Comparison of ENCODE assay signal across 21 cellular contexts in the genomic region with DNA sequence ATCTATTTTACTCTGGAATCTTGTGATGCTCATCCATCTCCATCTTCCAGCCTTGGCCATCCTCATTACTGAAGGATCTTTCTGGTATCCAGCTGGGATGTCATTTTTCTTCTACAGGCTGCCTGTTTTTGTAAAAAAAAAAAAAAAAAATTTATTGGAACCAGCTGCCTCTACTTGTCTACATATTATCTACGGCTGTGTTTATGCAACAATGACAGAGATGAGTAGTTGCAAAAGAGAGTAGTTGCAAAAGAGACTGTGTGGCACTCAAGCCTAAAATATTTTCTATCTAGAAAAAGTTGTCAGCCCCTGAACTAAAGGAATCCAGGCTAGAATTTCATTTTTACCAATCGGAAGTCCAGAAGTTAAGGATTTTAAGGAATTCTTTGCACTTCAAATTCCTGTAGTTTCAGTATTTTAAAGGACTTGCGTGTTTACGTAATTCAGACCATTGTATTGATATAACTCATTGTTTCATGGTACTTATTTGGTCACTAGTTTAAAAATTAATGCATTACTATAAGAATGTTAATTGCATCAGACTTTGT. TPM values are rescaled to one million over a fixed set of nuclear protein-coding genes. Genes with fewer than 3 reads are reported as not detected.
DNase-seq lines count a peak whose midpoint lies in the region; ATAC-seq, FAIRE-seq and TF ChIP-seq lines count a peak whose summit lies in the region.
"Had no signal": no experiment of that assay in that cellular context is flagged by ENCODE, and none has a peak within 500 bp of the region (broad histone marks: within the 10 kb centered on the region; RNA-seq: fewer than 3 reads in every experiment).

No MANE protein-coding gene starts in this region.

- no peak overlapping the region for H3K9ac ChIP-seq in kidney (ENCODE audit: low read length in 2 of 2)
- H3K9ac ChIP-seq: parathyroid adenoma had no signal

- intact Hi-C loops in kidney (cut with DNase I), result loop anchor here (10.0 kb wide), 1 partner anchor 114 kb away; no protein-coding TSS in a partner anchor

- H3K27ac ChIP-seq in kidney (ENCODE audit: low read depth in 2 of 2, low read length in 2 of 2), result no peak overlapping the region
- H3K27ac ChIP-seq: gastrocnemius medialis, parathyroid adenoma had no signal

- no peak for DNase-seq in activated T-cell treated with anti-CD3 and anti-CD28 coated beads, Interleukin-2, amount 50 U/mL, for 24 hours
- DNase-seq in activated T-cell treated with anti-CD3 and anti-CD28 coated beads, Interleukin-2, amount 50 U/mL, for 48 hours, result no peak
- DNase-seq in foreskin fibroblast, result peak; percentile 68 to 81
- DNase-seq in RKO (ENCODE audit: low spot score), result no peak
- no peak for DNase-seq in kidney
- DNase-seq: activated naive CD8-positive, alpha-beta T cell treated with anti-CD3 and anti-CD28 coated beads, Interleukin-2, amount 50 U/mL, for 24 hours; central memory CD4-positive, alpha-beta T cell; effector memory CD4-positive, alpha-beta T cell; gastrocnemius medialis; MM.1S; NCI-H2029 treated with DMSO at 0.1 percent for 48 hours; NCI-H526 treated with DMSO at 0.1 percent for 48 hours; small intestine had no signal

- H3K27ac Mint-ChIP-seq in activated T-cell treated with anti-CD3 and anti-CD28 coated beads, Interleukin-2, amount 50 U/mL, for 24 hours, result peak overlapping the region; percentile 56
- H3K27ac Mint-ChIP-seq: activated naive CD8-positive, alpha-beta T cell treated with anti-CD3 and anti-CD28 coated beads, Interleukin-2, amount 50 U/mL, for 24 hours; type B pancreatic cell; WTC11 had no signal

- no peak overlapping the region for H3K4me3 Mint-ChIP-seq in activated T-cell treated with anti-CD3 and anti-CD28 coated beads, Interleukin-2, amount 50 U/mL, for 24 hours
- H3K4me3 Mint-ChIP-seq: activated naive CD8-positive, alpha-beta T cell treated with anti-CD3 and anti-CD28 coated beads, Interleukin-2, amount 50 U/mL, for 24 hours; type B pancreatic cell; WTC11 had no signal

- peaks cover 88% of the 10 kb centered on the region for H3K36me3 Mint-ChIP-seq in activated T-cell treated with anti-CD3 and anti-CD28 coated beads, Interleukin-2, amount 50 U/mL, for 24 hours (ENCODE audit: low read depth)

- FAIRE-seq in kidney (lab: Jason Lieb, UNC), result no peak
- FAIRE-seq: A204.1, small intestine had no signal

- H3K4me3 ChIP-seq in foreskin fibroblast (ENCODE audit: low read depth in 1 of 2, low read length in 2 of 2) (no peak overlapping the region), kidney (ENCODE audit: low read length in 2 of 2) (no peak overlapping the region)
- H3K4me3 ChIP-seq: gastrocnemius medialis had no signal

- H3K4me1 Mint-ChIP-seq in activated T-cell treated with anti-CD3 and anti-CD28 coated beads, Interleukin-2, amount 50 U/mL, for 24 hours (ENCODE audit: low read depth), result peaks cover 8% of the 10 kb centered on the region
- H3K4me1 Mint-ChIP-seq: WTC11 had no signal

- ATAC-seq in SK-N-SH treated with all-trans-retinoic acid at 6 μM for 48 hours (peak; percentile 50; the same call in 2 of the 3 replicates), HG03521 (IDR thresholded peaks at IDR 0.05; ENCODE audit: unreplicated experiment) (no peak), GM21390 (IDR thresholded peaks at IDR 0.05; ENCODE audit: unreplicated experiment) (no peak)
- ATAC-seq: activated naive CD8-positive, alpha-beta T cell treated with anti-CD3 and anti-CD28 coated beads, Interleukin-2, amount 50 U/mL, for 24 hours; HCT116; WTC11 had no signal

- no peaks in the 10 kb centered on the region for H3K27me3 Mint-ChIP-seq in activated T-cell treated with anti-CD3 and anti-CD28 coated beads, Interleukin-2, amount 50 U/mL, for 24 hours
- H3K27me3 Mint-ChIP-seq: activated naive CD8-positive, alpha-beta T cell treated with anti-CD3 and anti-CD28 coated beads, Interleukin-2, amount 50 U/mL, for 24 hours; type B pancreatic cell had no signal

- H3K4me1 ChIP-seq in kidney (ENCODE audit: control insufficient read depth in 1 of 2, insufficient read depth in 1 of 2, low read depth in 1 of 2, low read length in 2 of 2), result no peaks in the 10 kb centered on the region
- H3K4me1 ChIP-seq: gastrocnemius medialis, parathyroid adenoma had no signal

- H3K9me3 Mint-ChIP-seq in activated T-cell treated with anti-CD3 and anti-CD28 coated beads, Interleukin-2, amount 50 U/mL, for 24 hours, result no peaks in the 10 kb centered on the region
- H3K9me3 Mint-ChIP-seq: activated naive CD8-positive, alpha-beta T cell treated with anti-CD3 and anti-CD28 coated beads, Interleukin-2, amount 50 U/mL, for 24 hours; type B pancreatic cell; WTC11 had no signal

- H3K36me3 ChIP-seq in kidney (ENCODE audit: control insufficient read depth in 1 of 2, insufficient read depth in 2 of 2, low read length in 2 of 2), result peaks cover 37 to 65% of the 10 kb centered on the region in 2 donors

- no peak for TF ChIP-seq CTCF in foreskin fibroblast (IDR thresholded peaks at IDR 0.05; ENCODE audit: low read depth, low read length)
- TF ChIP-seq CTCF in kidney (IDR thresholded peaks at IDR 0.05; ENCODE audit: borderline replicate concordance, extremely low read depth, insufficient read depth), result no peak

- no peaks in the 10 kb centered on the region for H3K9me3 ChIP-seq in kidney (ENCODE audit: control insufficient read depth in 1 of 2, low read length in 2 of 2)
- H3K9me3 ChIP-seq: gastrocnemius medialis had no signal

TF ChIP-seq in SK-N-SH treated with all-trans-retinoic acid at 6 μM for 48 hours, 23 proteins besides CTCF, POLR2A, EP300 and RAD21:
- TF ChIP-seq, protein P1, sequence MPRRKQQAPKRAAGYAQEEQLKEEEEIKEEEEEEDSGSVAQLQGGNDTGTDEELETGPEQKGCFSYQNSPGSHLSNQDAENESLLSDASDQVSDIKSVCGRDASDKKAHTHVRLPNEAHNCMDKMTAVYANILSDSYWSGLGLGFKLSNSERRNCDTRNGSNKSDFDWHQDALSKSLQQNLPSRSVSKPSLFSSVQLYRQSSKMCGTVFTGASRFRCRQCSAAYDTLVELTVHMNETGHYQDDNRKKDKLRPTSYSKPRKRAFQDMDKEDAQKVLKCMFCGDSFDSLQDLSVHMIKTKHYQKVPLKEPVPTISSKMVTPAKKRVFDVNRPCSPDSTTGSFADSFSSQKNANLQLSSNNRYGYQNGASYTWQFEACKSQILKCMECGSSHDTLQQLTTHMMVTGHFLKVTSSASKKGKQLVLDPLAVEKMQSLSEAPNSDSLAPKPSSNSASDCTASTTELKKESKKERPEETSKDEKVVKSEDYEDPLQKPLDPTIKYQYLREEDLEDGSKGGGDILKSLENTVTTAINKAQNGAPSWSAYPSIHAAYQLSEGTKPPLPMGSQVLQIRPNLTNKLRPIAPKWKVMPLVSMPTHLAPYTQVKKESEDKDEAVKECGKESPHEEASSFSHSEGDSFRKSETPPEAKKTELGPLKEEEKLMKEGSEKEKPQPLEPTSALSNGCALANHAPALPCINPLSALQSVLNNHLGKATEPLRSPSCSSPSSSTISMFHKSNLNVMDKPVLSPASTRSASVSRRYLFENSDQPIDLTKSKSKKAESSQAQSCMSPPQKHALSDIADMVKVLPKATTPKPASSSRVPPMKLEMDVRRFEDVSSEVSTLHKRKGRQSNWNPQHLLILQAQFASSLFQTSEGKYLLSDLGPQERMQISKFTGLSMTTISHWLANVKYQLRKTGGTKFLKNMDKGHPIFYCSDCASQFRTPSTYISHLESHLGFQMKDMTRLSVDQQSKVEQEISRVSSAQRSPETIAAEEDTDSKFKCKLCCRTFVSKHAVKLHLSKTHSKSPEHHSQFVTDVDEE (CRISPR knock-in tag; IDR thresholded peaks at IDR 0.05), result 0 out of 2 replicates have a peak, but pooled peaks have one; percentile 34
- TF ChIP-seq OSR1 (CRISPR knock-in tag; IDR thresholded peaks at IDR 0.05), result no peak
- TF ChIP-seq TOX (CRISPR knock-in tag; IDR thresholded peaks at IDR 0.05; ENCODE audit: borderline replicate concordance), result no peak
- peak; percentile 73 for TF ChIP-seq TCF4 (CRISPR knock-in tag; IDR thresholded peaks at IDR 0.05; ENCODE audit: borderline replicate concordance)
- TF ChIP-seq, protein P2, sequence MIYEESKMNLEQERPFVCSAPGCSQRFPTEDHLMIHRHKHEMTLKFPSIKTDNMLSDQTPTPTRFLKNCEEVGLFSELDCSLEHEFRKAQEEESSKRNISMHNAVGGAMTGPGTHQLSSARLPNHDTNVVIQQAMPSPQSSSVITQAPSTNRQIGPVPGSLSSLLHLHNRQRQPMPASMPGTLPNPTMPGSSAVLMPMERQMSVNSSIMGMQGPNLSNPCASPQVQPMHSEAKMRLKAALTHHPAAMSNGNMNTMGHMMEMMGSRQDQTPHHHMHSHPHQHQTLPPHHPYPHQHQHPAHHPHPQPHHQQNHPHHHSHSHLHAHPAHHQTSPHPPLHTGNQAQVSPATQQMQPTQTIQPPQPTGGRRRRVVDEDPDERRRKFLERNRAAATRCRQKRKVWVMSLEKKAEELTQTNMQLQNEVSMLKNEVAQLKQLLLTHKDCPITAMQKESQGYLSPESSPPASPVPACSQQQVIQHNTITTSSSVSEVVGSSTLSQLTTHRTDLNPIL (CRISPR knock-in tag; IDR thresholded peaks at IDR 0.05; ENCODE audit: low read depth), result no peak

RNA-seq across cellular contexts. Expression of a gene that starts 38.6 kb away (rescaled TPM):
- total RNA-seq in kidney, result 117 TPM
- polyA plus RNA-seq in kidney (ENCODE audit: insufficient read depth, low read depth, low replicate concordance), result 12.5 TPM

Comparison
In these comparisons a context has a peak if more than half of its experiments do, and no peak if none do; other contexts are left out.
1. DNase-seq: peak in foreskin fibroblast (2 of 2); none in activated T-cell treated with anti-CD3 and anti-CD28 coated beads, Interleukin-2, amount 50 U/mL, for 24 hours (single experiment), activated T-cell treated with anti-CD3 and anti-CD28 coated beads, Interleukin-2, amount 50 U/mL, for 48 hours (0 of 2), RKO (single experiment) and kidney (single experiment).